ENCODE assay signal across 20 cellular contexts in genomic region chr11:24759742-24760141, GRCh38.
DNase-seq lines count a peak whose midpoint lies in the region; ATAC-seq and TF ChIP-seq lines count a peak whose summit lies in the region.
"Had no signal": no experiment of that assay in that cellular context is flagged by ENCODE, and none has a peak within 500 bp of the region (broad histone marks: within the 10 kb centered on the region; RNA-seq: fewer than 3 reads in every experiment).

No MANE protein-coding gene starts in this region.

- H3K4me3 Mint-ChIP-seq in GM23338: no peak overlapping the region
- no peak overlapping the region for H3K4me3 Mint-ChIP-seq in endodermal cell
- no peak overlapping the region for H3K4me3 Mint-ChIP-seq in stimulated activated naive B cell treated with anti-CD40 and anti-IgM and Interleukin-4, amounts not matched to agents 10 μg/mL and 1 μg/mL and 100 μg/mL, for 72 hours
- H3K4me3 Mint-ChIP-seq: CD14-positive monocyte; CD4-positive, alpha-beta memory T cell; CD4-positive, CD25-positive, alpha-beta regulatory T cell; CD8-positive, alpha-beta memory T cell had no signal

- H3K9me2 ChIP-seq in GM23338 (ENCODE audit: insufficient read depth) (no peaks in the 10 kb centered on the region; the same call in 1 of the 2 replicates), OCI-LY1 (ENCODE audit: low read depth, low read length) (no peaks in the 10 kb centered on the region)

- H3K9ac ChIP-seq in OCI-LY1 (ENCODE audit: low read length) (no peak overlapping the region), endodermal cell (ENCODE audit: extremely low read depth, low read length, poor library complexity, severe bottlenecking) (no peak overlapping the region), iPS-20b (ENCODE audit: low read depth, low read length) (no peak overlapping the region)
- H3K9ac ChIP-seq: BLaER1 had no signal

- H3K27ac Mint-ChIP-seq in GM23338: peak overlapping the region; percentile 5; the same call in 1 of the 2 replicates
- no peak overlapping the region for H3K27ac Mint-ChIP-seq in endodermal cell
- no peak overlapping the region for H3K27ac Mint-ChIP-seq in stimulated activated naive B cell treated with anti-CD40 and anti-IgM and Interleukin-4, amounts not matched to agents 10 μg/mL and 1 μg/mL and 100 μg/mL, for 72 hours
- H3K27ac Mint-ChIP-seq: CD14-positive monocyte; CD4-positive, alpha-beta memory T cell; CD4-positive, CD25-positive, alpha-beta regulatory T cell; CD8-positive, alpha-beta memory T cell had no signal

- H3K27ac ChIP-seq in GM23338 (ENCODE audit: low read depth) (no peak overlapping the region), OCI-LY1 (ENCODE audit: low read depth, low read length, poor library complexity, severe bottlenecking) (no peak overlapping the region), endodermal cell (ENCODE audit: low read depth, low read length) (no peak overlapping the region), iPS-20b (ENCODE audit: low read length) (no peak overlapping the region)
- H3K27ac ChIP-seq: BLaER1 had no signal

- WGBS in endodermal cell (ENCODE audit: insufficient coverage in 1 of 2, insufficient read length in 1 of 2), 2 experiments: 93 to 97% methylated on average over 3 of the region's 3 CpGs

- peaks cover 9% of the 10 kb centered on the region; the same call in 2 of the 3 replicates for H3K36me3 Mint-ChIP-seq in GM23338 (ENCODE audit: low read depth)
- no peaks in the 10 kb centered on the region for H3K36me3 Mint-ChIP-seq in endodermal cell (ENCODE audit: low read depth)
- H3K36me3 Mint-ChIP-seq in stimulated activated naive B cell treated with anti-CD40 and anti-IgM and Interleukin-4, amounts not matched to agents 10 μg/mL and 1 μg/mL and 100 μg/mL, for 72 hours: no peaks in the 10 kb centered on the region
- H3K36me3 Mint-ChIP-seq: CD14-positive monocyte; CD4-positive, alpha-beta memory T cell; CD4-positive, CD25-positive, alpha-beta regulatory T cell; CD8-positive, alpha-beta memory T cell had no signal

- peaks cover 3% of the 10 kb centered on the region; the same call in 2 of the 3 replicates for H3K9me3 Mint-ChIP-seq in GM23338
- no peaks in the 10 kb centered on the region for H3K9me3 Mint-ChIP-seq in endodermal cell
- no peaks in the 10 kb centered on the region for H3K9me3 Mint-ChIP-seq in stimulated activated naive B cell treated with anti-CD40 and anti-IgM and Interleukin-4, amounts not matched to agents 10 μg/mL and 1 μg/mL and 100 μg/mL, for 72 hours

- peaks cover 16% of the 10 kb centered on the region for H3K4me1 ChIP-seq in GM23338 (ENCODE audit: insufficient read depth)
- peaks cover 20% of the 10 kb centered on the region for H3K4me1 ChIP-seq in OCI-LY1 (ENCODE audit: insufficient read depth, low read length, severe bottlenecking)
- peaks cover 7% of the 10 kb centered on the region for H3K4me1 ChIP-seq in endodermal cell (ENCODE audit: control insufficient read depth, insufficient read depth, low read length)
- peaks cover 11% of the 10 kb centered on the region for H3K4me1 ChIP-seq in iPS-20b (ENCODE audit: insufficient read depth, low read length)
- H3K4me1 ChIP-seq: BE2C had no signal

- H3K27me3 ChIP-seq in GM23338 (ENCODE audit: insufficient read depth): no peaks in the 10 kb centered on the region
- H3K27me3 ChIP-seq in OCI-LY1 (ENCODE audit: insufficient read depth, low read length): no peaks in the 10 kb centered on the region
- no peaks in the 10 kb centered on the region for H3K27me3 ChIP-seq in endodermal cell (ENCODE audit: control insufficient read depth, insufficient read depth, low read length, poor library complexity, severe bottlenecking)
- H3K27me3 ChIP-seq in iPS-20b (ENCODE audit: insufficient read depth, low read length): no peaks in the 10 kb centered on the region
- H3K27me3 ChIP-seq: BE2C, BLaER1 had no signal

- H3K4me3 ChIP-seq in GM23338: no peak overlapping the region
- H3K4me3 ChIP-seq in OCI-LY1 (ENCODE audit: low read depth, low read length, poor library complexity, severe bottlenecking): no peak overlapping the region
- H3K4me3 ChIP-seq in endodermal cell (ENCODE audit: low read length): no peak overlapping the region
- 0 out of 2 replicates have a peak overlapping the region, but pooled peaks have one; percentile 15 for H3K4me3 ChIP-seq in iPS-20b (ENCODE audit: low read length)
- H3K4me3 ChIP-seq: BLaER1 had no signal

- H3K4me1 Mint-ChIP-seq in GM23338 (peaks cover 21% of the 10 kb centered on the region), endodermal cell (peaks cover 11% of the 10 kb centered on the region)
- peaks cover 0 to 7% of the 10 kb centered on the region in 2 donors for H3K4me1 Mint-ChIP-seq in stimulated activated naive B cell treated with anti-CD40 and anti-IgM and Interleukin-4, amounts not matched to agents 10 μg/mL and 1 μg/mL and 100 μg/mL, for 72 hours
- H3K4me1 Mint-ChIP-seq: CD4-positive, alpha-beta memory T cell; CD4-positive, CD25-positive, alpha-beta regulatory T cell; CD8-positive, alpha-beta memory T cell had no signal

- no peak overlapping the region for H2AFZ ChIP-seq in GM23338
- no peak overlapping the region for H2AFZ ChIP-seq in OCI-LY1 (ENCODE audit: low read length)

- H4K20me1 ChIP-seq in GM23338 (replicated peaks; ENCODE audit: insufficient read depth) (no peaks in the 10 kb centered on the region), OCI-LY1 (ENCODE audit: insufficient read depth, low read length) (no peaks in the 10 kb centered on the region)
- H4K20me1 ChIP-seq: BLaER1 had no signal

- H3K79me2 ChIP-seq in GM23338 (replicated peaks; ENCODE audit: insufficient read depth) (no peaks in the 10 kb centered on the region), OCI-LY1 (ENCODE audit: insufficient read depth, low read length) (no peaks in the 10 kb centered on the region)

- H3K4me2 ChIP-seq in GM23338: no peak overlapping the region
- no peak overlapping the region for H3K4me2 ChIP-seq in OCI-LY1 (ENCODE audit: low read length)

- no peak; the same call in 2 of the 3 replicates for ATAC-seq in GM23338
- ATAC-seq in stimulated activated naive B cell treated with anti-CD40 and anti-IgM and Interleukin-4, amounts not matched to agents 10 μg/mL and 1 μg/mL and 100 μg/mL, for 72 hours (replicated peaks): no peak

- TF ChIP-seq CTCF in GM23338 (conservative IDR thresholded peaks at IDR 0.05; ENCODE audit: low read depth in 2 of 2): peak; percentile 24 to 35
- TF ChIP-seq CTCF in OCI-LY1 (IDR thresholded peaks at IDR 0.05; ENCODE audit: low read length): peak; percentile 14; the same call in 1 of the 2 replicates
- TF ChIP-seq CTCF in endodermal cell (conservative IDR thresholded peaks at IDR 0.05): peak; percentile 59

- no peaks in the 10 kb centered on the region for H3K36me3 ChIP-seq in GM23338 (ENCODE audit: insufficient read depth)
- no peaks in the 10 kb centered on the region for H3K36me3 ChIP-seq in OCI-LY1 (ENCODE audit: insufficient read depth, low read length)
- no peaks in the 10 kb centered on the region for H3K36me3 ChIP-seq in endodermal cell (ENCODE audit: control insufficient read depth, insufficient read depth, low read length)
- H3K36me3 ChIP-seq in iPS-20b (ENCODE audit: insufficient read depth, low read depth, low read length): no peaks in the 10 kb centered on the region
- H3K36me3 ChIP-seq: BE2C, BLaER1 had no signal

- DNase-seq in GM23338 (ENCODE audit: low spot score): peak; percentile 11
- DNase-seq in endodermal cell: no peak
- DNase-seq in stimulated activated naive B cell treated with anti-CD40 and anti-IgM and Interleukin-4, amounts not matched to agents 10 μg/mL and 1 μg/mL and 100 μg/mL, for 72 hours: no peak
- no peak for DNase-seq in germinal center (ENCODE audit: low spot score)
- DNase-seq in activated CD4-positive, alpha-beta T cell treated with anti-CD3 and anti-CD28 coated beads, Interleukin-2, amount 50 U/mL, for 1 hour: no peak
- no peak for DNase-seq in UCSD-AML1 (lab: John Stamatoyannopoulos, UW; ENCODE audit: unreplicated experiment)
- DNase-seq: 8988T; ACHN; BE2C; C1 segment of cervical spinal cord; CD4-positive, alpha-beta memory T cell; CD4-positive, CD25-positive, alpha-beta regulatory T cell; CD8-positive, alpha-beta memory T cell; COR-L47; DMS79 treated with DMSO at 0.1 percent for 48 hours; GF-D8 had no signal

- no peaks in the 10 kb centered on the region for H3K27me3 Mint-ChIP-seq in GM23338 (ENCODE audit: insufficient read depth, low read depth, poor library complexity)
- no peaks in the 10 kb centered on the region for H3K27me3 Mint-ChIP-seq in endodermal cell (ENCODE audit: insufficient read depth)
- H3K27me3 Mint-ChIP-seq in stimulated activated naive B cell treated with anti-CD40 and anti-IgM and Interleukin-4, amounts not matched to agents 10 μg/mL and 1 μg/mL and 100 μg/mL, for 72 hours: no peaks in the 10 kb centered on the region
- H3K27me3 Mint-ChIP-seq: CD4-positive, alpha-beta memory T cell; CD4-positive, CD25-positive, alpha-beta regulatory T cell; CD8-positive, alpha-beta memory T cell had no signal

- no peaks in the 10 kb centered on the region for H3K9me3 ChIP-seq in OCI-LY1 (ENCODE audit: low read length)
- no peaks in the 10 kb centered on the region for H3K9me3 ChIP-seq in endodermal cell (ENCODE audit: control insufficient read depth, low read length)
- H3K9me3 ChIP-seq in iPS-20b (ENCODE audit: insufficient read depth, low read depth, low read length): no peaks in the 10 kb centered on the region
- H3K9me3 ChIP-seq: BE2C, BLaER1 had no signal

- no peaks in the 10 kb centered on the region for H3F3A ChIP-seq in GM23338 (replicated peaks; ENCODE audit: low read depth)
- H3F3A ChIP-seq in OCI-LY1 (ENCODE audit: insufficient read depth, low read length): no peaks in the 10 kb centered on the region

TF ChIP-seq in GM23338, 12 proteins besides CTCF, POLR2A, EP300 and RAD21:
- no peak for TF ChIP-seq EZH2phosphoT487 (IDR thresholded peaks at IDR 0.05; ENCODE audit: unreplicated experiment)
